Comparison of ENCODE assay signal across 8 cellular contexts in genomic region chr6:52362443-52363221, GRCh38. TPM values are rescaled to one million over a fixed set of nuclear protein-coding genes. Genes with fewer than 3 reads are reported as not detected.
DNase-seq lines count a peak whose midpoint lies in the region; ATAC-seq, FAIRE-seq and TF ChIP-seq lines count a peak whose summit lies in the region.

No MANE protein-coding gene starts in this region.

- peak overlapping the region; percentile 87 for H4K8ac ChIP-seq in trophoblast cell (ENCODE audit: low read depth, low read length)

- no peak for TF ChIP-seq RAD21 in A549 (conservative IDR thresholded peaks at IDR 0.05 in 1 of 2, IDR thresholded peaks at IDR 0.05 in 1 of 2)

- H3K79me1 ChIP-seq in trophoblast cell (ENCODE audit: low read length): peaks cover 28% of the 10 kb centered on the region

- H3K36me3 ChIP-seq in cardiac muscle cell (no peaks in the 10 kb centered on the region), trophoblast cell (ENCODE audit: control insufficient read depth in 1 of 2, insufficient read depth in 2 of 2, low read length in 2 of 2) (peaks cover 6 to 9% of the 10 kb centered on the region in 2 experiments), vagina (no peaks in the 10 kb centered on the region)

- peak overlapping the region; percentile 100 for H3K14ac ChIP-seq in trophoblast cell (ENCODE audit: low read length)

- peaks cover 8% of the 10 kb centered on the region; the same call in 1 of the 3 replicates for H3K4me1 ChIP-seq in A549
- H3K4me1 ChIP-seq in cardiac muscle cell (ENCODE audit: low read depth): peaks cover 32% of the 10 kb centered on the region
- H3K4me1 ChIP-seq in trophoblast cell (ENCODE audit: control insufficient read depth in 1 of 2, insufficient read depth in 2 of 2, low read length in 2 of 2): peaks cover 14 to 16% of the 10 kb centered on the region in 2 experiments
- H3K4me1 ChIP-seq in vagina: peaks cover 26% of the 10 kb centered on the region

- CTCF ChIA-PET in A549 (lab: Yijun Ruan, JAX): interaction anchor here (1.0 to 1.7 kb wide), 5 partner anchors 11 to 290 kb away, joined by 3 to 9 read pairs (median 4); no protein-coding TSS in a partner anchor

- H3K4ac ChIP-seq in trophoblast cell (ENCODE audit: low read depth, low read length): peak overlapping the region; percentile 39

- POLR2A ChIA-PET in A549 (lab: Yijun Ruan, JAX): interaction anchor here (0.7 to 2.8 kb wide), 3 partner anchors 10 to 77 kb away, joined by 4 to 24 read pairs (median 4); no protein-coding TSS in a partner anchor

- H2BK5ac ChIP-seq in trophoblast cell (ENCODE audit: low read depth, low read length, poor library complexity): peak overlapping the region; percentile 100

- H2BK12ac ChIP-seq in trophoblast cell (ENCODE audit: low read length): peak overlapping the region; percentile 47

- TF ChIP-seq CTCF in A549 (IDR thresholded peaks at IDR 0.05) (no peak), cardiac muscle cell (IDR thresholded peaks at IDR 0.05; ENCODE audit: low read depth, low read length) (no peak), vagina (IDR thresholded peaks at IDR 0.05) (no peak)

- H3K4me2 ChIP-seq in A549 (peak overlapping the region; percentile 98), trophoblast cell (ENCODE audit: low read length) (peak overlapping the region; percentile 93)

- peaks cover 21% of the 10 kb centered on the region for H3K79me2 ChIP-seq in trophoblast cell (ENCODE audit: control insufficient read depth, insufficient read depth, low read length, poor library complexity)

- peak overlapping the region; percentile 97 for H3K18ac ChIP-seq in trophoblast cell (ENCODE audit: low read length)

- peak overlapping the region; percentile 98 for H2BK120ac ChIP-seq in trophoblast cell (ENCODE audit: insufficient read depth, low read length, poor library complexity)

- peak overlapping the region; percentile 99 for H4K91ac ChIP-seq in trophoblast cell (ENCODE audit: low read depth, low read length)

- TF ChIP-seq POLR2A in A549 (IDR thresholded peaks at IDR 0.05; ENCODE audit: low read length) (no peak), GM12892 (IDR thresholded peaks at IDR 0.05; ENCODE audit: low read depth, low read length) (no peak), vagina (IDR thresholded peaks at IDR 0.05) (no peak)

- H2AK5ac ChIP-seq in trophoblast cell (ENCODE audit: low read length): peak overlapping the region; percentile 97

- FAIRE-seq in A549 (lab: Jason Lieb, UNC): no peak
- peak; percentile 80 for FAIRE-seq in GM12892 (lab: Jason Lieb, UNC)

- H3K27ac ChIP-seq in A549 (peak overlapping the region; percentile 78 to 90), cardiac muscle cell (no peak overlapping the region), trophoblast cell (ENCODE audit: low read depth, low read length) (peak overlapping the region; percentile 98), vagina (peak overlapping the region; percentile 89)

- no peak overlapping the region for H3K23ac ChIP-seq in trophoblast cell (ENCODE audit: low read length)

- WGBS in A549 (ENCODE audit: missing lambda C conversion rate): 4% methylated on average over 16 of the region's 56 CpGs
- no CpG with 5 or more reads among the region's 56 CpGs for WGBS in trophoblast cell (ENCODE audit: extremely low coverage, insufficient coverage, insufficient read length)

- H3K9me3 ChIP-seq in A549 (no peaks in the 10 kb centered on the region), cardiac muscle cell (ENCODE audit: low read depth) (no peaks in the 10 kb centered on the region), trophoblast cell (ENCODE audit: insufficient read depth, low read depth, low read length) (no peaks in the 10 kb centered on the region), vagina (no peaks in the 10 kb centered on the region)

- ATAC-seq in A549: peak; percentile 70 to 76
- ATAC-seq in HG02885 (IDR thresholded peaks at IDR 0.05; ENCODE audit: poor library complexity, unreplicated experiment): peak; percentile 46

- TF ChIP-seq EP300 in A549 (IDR thresholded peaks at IDR 0.05): no peak

- peak overlapping the region; percentile 95 for H3K9ac ChIP-seq in trophoblast cell (ENCODE audit: low read length)

- DNase-seq in A549 (ENCODE audit: low read depth in 1 of 2, low spot score in 1 of 2) (peak in 1 of 2 experiments; percentile 8), GM12892 (ENCODE audit: insufficient read length) (peak; percentile 47), NCI-H748 (lab: John Stamatoyannopoulos, UW; ENCODE audit: unreplicated experiment) (peak; percentile 61), cardiac muscle cell (ENCODE audit: low read depth in 1 of 2, low spot score in 1 of 2) (peak; percentile 7 to 42), trophoblast cell (no peak), vagina (ENCODE audit: extremely low spot score in 2 of 2) (no peak)
- DNase-seq in activated naive CD4-positive, alpha-beta T cell treated with Interleukin-2 at 50 U/mL for 16 hours: peak; percentile 54

- intact Hi-C loops in vagina (cut with DNase I): no loop called here

- H2AFZ ChIP-seq in trophoblast cell (ENCODE audit: insufficient read depth, low read length, poor library complexity): peak overlapping the region; percentile 81

- peak overlapping the region; percentile 91 for H3K4me3 ChIP-seq in A549
- H3K4me3 ChIP-seq in cardiac muscle cell: peak overlapping the region; percentile 78
- peak overlapping the region; percentile 76 for H3K4me3 ChIP-seq in trophoblast cell (ENCODE audit: low read depth, low read length)
- H3K4me3 ChIP-seq in vagina: peak overlapping the region; percentile 87 to 89

- no peaks in the 10 kb centered on the region for H3K27me3 ChIP-seq in cardiac muscle cell
- H3K27me3 ChIP-seq in trophoblast cell (ENCODE audit: insufficient read depth, low read length): no peaks in the 10 kb centered on the region
- H3K27me3 ChIP-seq in vagina: no peaks in the 10 kb centered on the region

- H4K12ac ChIP-seq in trophoblast cell (ENCODE audit: low read depth, low read length): peak overlapping the region; percentile 95

TF ChIP-seq in A549, 52 proteins besides CTCF, POLR2A, EP300 and RAD21:
- TF ChIP-seq KDM1A (IDR thresholded peaks at IDR 0.05; ENCODE audit: low read depth): no peak
- TF ChIP-seq RNF2 (IDR thresholded peaks at IDR 0.05; ENCODE audit: borderline replicate concordance, low read depth): 0 out of 2 replicates have a peak, but pooled peaks have one; percentile 41

RNA-seq across cellular contexts. Expression of gene PAQR8, which starts 0.7 kb away (rescaled TPM):
- 1.2 and 1.3 TPM in 2 replicates for polyA plus RNA-seq in A549 (2011; rRNA removed)
- polyA plus RNA-seq in A549 (2012; cell fraction: cytosol; rRNA removed): 0.24 and 0.35 TPM in 2 replicates
- polyA plus RNA-seq in A549 (2012; cell fraction: nucleus; rRNA removed): 0.27 and 0.36 TPM in 2 replicates
- polyA plus RNA-seq in A549 (2017; fragmentation: RNase III; extraction: RNeasy Plus Mini Kit Qiagen cat#74134 plus additional on column Dnase treatment): 0.50 to 0.84 TPM (median 0.80 TPM) in 3 replicates
- 0.99 and 1.6 TPM in 2 replicates for polyA minus RNA-seq in A549 (2011; rRNA and poly(A)+ RNA removed)
- 11.2 TPM for polyA plus RNA-seq in GM12892 (2012; ENCODE audit: missing spikeins)
- total RNA-seq in cardiac muscle cell: 16.5 and 16.8 TPM in 2 replicates
- 15.5 and 19.7 TPM in 2 replicates for polyA plus RNA-seq in cardiac muscle cell
- 141 and 153 TPM in 2 replicates for polyA plus RNA-seq in trophoblast cell (2013)
- 8.8 TPM for total RNA-seq in vagina

RNA-seq across cellular contexts. Expression of gene EFHC1, which starts 57.5 kb away (rescaled TPM):
- polyA plus RNA-seq in A549 (2011; rRNA removed) (43.5 and 46.7 TPM in 2 replicates), A549 (2017; fragmentation: RNase III; extraction: RNeasy Plus Mini Kit Qiagen cat#74134 plus additional on column Dnase treatment) (14.0 to 16.5 TPM (median 15.2 TPM) in 3 replicates), cardiac muscle cell (22.7 and 31.8 TPM in 2 replicates)
- polyA plus RNA-seq in A549 (2012; cell fraction: cytosol; rRNA removed): 7.7 and 9.7 TPM in 2 replicates
- 51.9 and 66.6 TPM in 2 replicates for polyA plus RNA-seq in A549 (2012; cell fraction: nucleus; rRNA removed)
- 17.2 and 29.8 TPM in 2 replicates for polyA minus RNA-seq in A549 (2011; rRNA and poly(A)+ RNA removed)
- polyA plus RNA-seq in GM12892 (2012; ENCODE audit: missing spikeins): 8.7 TPM
- total RNA-seq in cardiac muscle cell (20.3 and 21.0 TPM in 2 replicates), vagina (27.0 TPM)
- 6.3 and 7.2 TPM in 2 replicates for polyA plus RNA-seq in trophoblast cell (2013)

Comparison
In these comparisons a context has a peak if more than half of its experiments do, and no peak if none do; other contexts are left out.
1. DNase-seq: peak in GM12892 (single experiment), NCI-H748 (single experiment), activated naive CD4-positive, alpha-beta T cell treated with Interleukin-2 at 50 U/mL for 16 hours (single experiment) and cardiac muscle cell (2 of 2); none in trophoblast cell (0 of 2) and vagina (0 of 2).
2. Peak in every context shown above with its lines, with median percentiles within 50 percentile points of each other: H3K4me3 ChIP-seq.